In the genomic region with DNA sequence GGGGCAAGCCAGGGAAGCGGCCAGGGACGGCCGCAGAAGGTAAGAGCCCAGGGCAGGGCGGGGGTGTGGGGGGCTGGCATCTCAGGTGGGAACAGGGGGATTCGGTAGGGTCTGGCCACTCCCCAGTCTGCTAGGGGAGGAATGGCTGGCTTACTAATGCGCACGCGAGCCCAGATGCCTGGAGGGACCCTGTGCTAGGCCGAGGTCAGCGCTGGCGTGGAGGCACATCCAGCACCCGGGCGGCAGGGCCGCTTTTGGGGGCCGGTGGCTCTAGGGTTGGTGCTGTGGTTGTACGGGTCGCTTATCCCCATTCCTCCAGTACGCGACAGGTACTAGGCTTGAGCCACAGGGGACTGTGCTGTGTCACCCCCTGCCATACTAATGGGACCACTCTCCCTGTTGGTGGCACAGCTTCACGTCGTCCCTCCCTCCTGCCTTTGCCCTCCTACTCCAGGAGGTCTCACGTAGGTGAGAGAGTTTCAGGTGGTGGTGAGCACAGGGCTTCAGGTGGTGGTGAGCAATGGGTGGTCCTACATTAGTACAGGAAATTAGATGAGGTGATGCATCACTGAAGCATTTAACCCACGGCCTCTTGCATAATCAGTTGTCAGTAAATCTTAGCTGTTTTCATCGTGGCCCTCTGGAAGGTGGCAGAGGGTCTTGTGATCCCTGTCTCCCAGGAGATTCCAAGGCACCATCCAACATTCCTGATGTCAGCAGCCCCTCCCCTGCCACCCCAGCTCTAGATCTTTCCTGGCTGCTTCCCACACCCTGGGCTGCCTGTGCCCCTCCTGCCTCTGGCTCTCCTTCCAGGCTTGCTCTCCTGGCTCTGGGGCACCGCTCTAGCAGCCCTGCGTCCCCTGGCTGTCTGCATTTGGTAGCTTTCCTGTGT, we compare ENCODE assay signal across 8 cellular contexts. TPM values are rescaled to one million over a fixed set of nuclear protein-coding genes. Genes with fewer than 3 reads are reported as not detected.
DNase-seq lines count a peak whose midpoint lies in the region; ATAC-seq, FAIRE-seq and TF ChIP-seq lines count a peak whose summit lies in the region.

No MANE protein-coding gene starts in this region.

- no peaks in the 10 kb centered on the region for H3K9me3 Mint-ChIP-seq in activated CD8-positive, alpha-beta T cell treated with anti-CD3 and anti-CD28 coated beads for 36 hours
- no peaks in the 10 kb centered on the region for H3K9me3 Mint-ChIP-seq in osteocyte (ENCODE audit: unreplicated experiment)

- H3K4me3 Mint-ChIP-seq in activated CD8-positive, alpha-beta T cell treated with anti-CD3 and anti-CD28 coated beads for 36 hours: peak overlapping the region; percentile 81
- H3K4me3 Mint-ChIP-seq in osteocyte (ENCODE audit: unreplicated experiment): peak overlapping the region; percentile 86

- CTCF ChIA-PET in activated CD8-positive, alpha-beta T cell treated with anti-CD3 and anti-CD28 coated beads for 36 hours (lab: Charles Lee): interaction anchor here (1.1 to 1.7 kb wide), 3 partner anchors 18 to 96 kb away, joined by 3 to 5 read pairs (median 3); a partner anchor contains a TSS

- peak; percentile 47 for ATAC-seq in activated CD8-positive, alpha-beta T cell treated with anti-CD3 and anti-CD28 coated beads for 36 hours
- ATAC-seq in HG03135 (IDR thresholded peaks at IDR 0.05; ENCODE audit: unreplicated experiment) (no peak), HG03460 (IDR thresholded peaks at IDR 0.05; ENCODE audit: unreplicated experiment) (no peak)

- intact Hi-C loops in activated CD8-positive, alpha-beta T cell treated with anti-CD3 and anti-CD28 coated beads for 36 hours (cut with micrococcal nuclease): no loop called here

- POLR2A ChIA-PET in activated CD8-positive, alpha-beta T cell treated with anti-CD3 and anti-CD28 coated beads for 36 hours (lab: Charles Lee): interaction anchor here (0.9 to 3.5 kb wide), 12 partner anchors 8 to 61 kb away, joined by 3 to 17 read pairs (median 4); a partner anchor contains a TSS

- TF ChIP-seq CTCF in activated CD8-positive, alpha-beta T cell treated with anti-CD3 and anti-CD28 coated beads for 36 hours (IDR thresholded peaks at IDR 0.05): no peak
- no peak for TF ChIP-seq CTCF in osteocyte (IDR thresholded peaks at IDR 0.05)

- peaks cover 2% of the 10 kb centered on the region for H3K27me3 Mint-ChIP-seq in activated CD8-positive, alpha-beta T cell treated with anti-CD3 and anti-CD28 coated beads for 36 hours
- H3K27me3 Mint-ChIP-seq in osteocyte (ENCODE audit: unreplicated experiment): no peaks in the 10 kb centered on the region

- H3K36me3 Mint-ChIP-seq in activated CD8-positive, alpha-beta T cell treated with anti-CD3 and anti-CD28 coated beads for 36 hours (ENCODE audit: low read depth): peaks cover 3% of the 10 kb centered on the region
- peaks cover 18% of the 10 kb centered on the region for H3K36me3 Mint-ChIP-seq in osteocyte (ENCODE audit: unreplicated experiment)

- H3K27ac Mint-ChIP-seq in activated CD8-positive, alpha-beta T cell treated with anti-CD3 and anti-CD28 coated beads for 36 hours: peak overlapping the region; percentile 56
- H3K27ac Mint-ChIP-seq in osteocyte (ENCODE audit: unreplicated experiment): peak overlapping the region; percentile 87

- no peak for TF ChIP-seq POLR2A in H54 (IDR thresholded peaks at IDR 0.05; ENCODE audit: low read depth, low read length)

- peaks cover 16% of the 10 kb centered on the region for H3K4me1 Mint-ChIP-seq in activated CD8-positive, alpha-beta T cell treated with anti-CD3 and anti-CD28 coated beads for 36 hours (ENCODE audit: low read depth)
- peaks cover 66% of the 10 kb centered on the region for H3K4me1 Mint-ChIP-seq in osteocyte (ENCODE audit: unreplicated experiment)

- DNase-seq in H54 (ENCODE audit: insufficient read length, low spot score) (peak; percentile 78), glomerular visceral epithelial cell (ENCODE audit: extremely low spot score) (peak; percentile 77), osteocyte (ENCODE audit: extremely low spot score, unreplicated experiment) (no peak), SIG-M5 (lab: John Stamatoyannopoulos, UW) (no peak)
- DNase-seq in activated CD8-positive, alpha-beta T cell treated with anti-CD3 and anti-CD28 coated beads for 36 hours: peak; percentile 35
- no peak for DNase-seq in stimulated activated naive CD4-positive, alpha-beta T cell treated with Interleukin-2 at 50 U/mL for 16 hours (lab: John Stamatoyannopoulos, UW)

- no peak for FAIRE-seq in H54 (lab: Jason Lieb, UNC)

RNA-seq across cellular contexts. Expression of a gene that starts 1.0 kb away (rescaled TPM):
- 10 to 100 TPM; 29.1 to 30.4 TPM for total RNA-seq in activated CD8-positive, alpha-beta T cell treated with anti-CD3 and anti-CD28 coated beads for 36 hours
- 781 and 794 TPM in 2 replicates for total RNA-seq in osteocyte

RNA-seq across cellular contexts. Expression of a gene that starts 18.2 kb away (rescaled TPM):
- total RNA-seq in activated CD8-positive, alpha-beta T cell treated with anti-CD3 and anti-CD28 coated beads for 36 hours: 100 to 1,000 TPM; 243 to 251 TPM
- 59.2 and 63.0 TPM in 2 replicates for total RNA-seq in osteocyte

RNA-seq across cellular contexts. Expression of a gene that starts 22.8 kb away (rescaled TPM):
- 10 to 100 TPM; 35.4 to 37.2 TPM for total RNA-seq in activated CD8-positive, alpha-beta T cell treated with anti-CD3 and anti-CD28 coated beads for 36 hours
- total RNA-seq in osteocyte: 29.3 and 31.9 TPM in 2 replicates

RNA-seq across cellular contexts. Expression of a gene that starts 36.0 kb away (rescaled TPM):
- not detected for total RNA-seq in activated CD8-positive, alpha-beta T cell treated with anti-CD3 and anti-CD28 coated beads for 36 hours
- not detected in 2 replicates for total RNA-seq in osteocyte

RNA-seq across cellular contexts. Expression of a gene that starts 39.8 kb away (rescaled TPM):
- total RNA-seq in activated CD8-positive, alpha-beta T cell treated with anti-CD3 and anti-CD28 coated beads for 36 hours: under 1 TPM in 1 of 2 experiments, not detected in 1; 0.49 TPM
- 0.97 TPM in 1 of 2 replicates, not detected in the other for total RNA-seq in osteocyte

Comparison
In these comparisons a context has a peak if more than half of its experiments do, and no peak if none do; other contexts are left out.
1. DNase-seq: peak in H54 (single experiment), activated CD8-positive, alpha-beta T cell treated with anti-CD3 and anti-CD28 coated beads for 36 hours (single experiment) and glomerular visceral epithelial cell (single experiment); none in osteocyte (single experiment), stimulated activated naive CD4-positive, alpha-beta T cell treated with Interleukin-2 at 50 U/mL for 16 hours (single experiment) and SIG-M5 (single experiment).
2. RNA of a gene that starts 1.0 kb away (total RNA-seq): 781 to 794 TPM in osteocyte; 29.1 to 30.4 TPM in activated CD8-positive, alpha-beta T cell treated with anti-CD3 and anti-CD28 coated beads for 36 hours; every median in the first group is over 10 times any median in the second.